In genomic region chr13:48050550-48050949, GRCh38 we compare ENCODE assay signal across 20 cellular contexts. TPM values are rescaled to one million over a fixed set of nuclear protein-coding genes. Genes with fewer than 3 reads are reported as not detected.
DNase-seq lines count a peak whose midpoint lies in the region; TF ChIP-seq lines count a peak whose summit lies in the region.
"Had no signal": no experiment of that assay in that cellular context is flagged by ENCODE, and none has a peak within 500 bp of the region (broad histone marks: within the 10 kb centered on the region; RNA-seq: fewer than 3 reads in every experiment).

No MANE protein-coding gene starts in this region.

- peak overlapping the region; percentile 4 for H3K27ac Mint-ChIP-seq in T-helper 2 cell treated with Interferon-gamma antibody and Interleukin-4, amounts not matched to agents 5 μg/mL and 100 μg/mL, for 36 hours
- peak overlapping the region in 4 of 7 donors; percentile 5 to 50 (median 23) for H3K27ac Mint-ChIP-seq in CD4-positive, alpha-beta memory T cell
- peak overlapping the region; percentile 63 for H3K27ac Mint-ChIP-seq in progenitor cell of endocrine pancreas
- H3K27ac Mint-ChIP-seq: CD4-positive, alpha-beta T cell had no signal

- H3K27me3 ChIP-seq in CD4-positive, alpha-beta memory T cell (ENCODE audit: insufficient read depth, low read length): no peaks in the 10 kb centered on the region

- H3K4me3 ChIP-seq in CD4-positive, alpha-beta memory T cell (ENCODE audit: low read length in 2 of 2): no peak overlapping the region
- H3K4me3 ChIP-seq: A549, GM12878, GM23248, HAP-1 had no signal

- peaks cover 18% of the 10 kb centered on the region for H3K36me3 ChIP-seq in CD4-positive, alpha-beta memory T cell (ENCODE audit: insufficient read depth, low read length)

- POLR2A ChIA-PET in CD4-positive, alpha-beta memory T cell (lab: Charles Lee; ENCODE audit: partially characterized antibody): no interaction called here

- H3K9me3 Mint-ChIP-seq in T-helper 2 cell treated with Interferon-gamma antibody and Interleukin-4, amounts not matched to agents 5 μg/mL and 100 μg/mL, for 36 hours: no peaks in the 10 kb centered on the region
- no peaks in the 10 kb centered on the region for H3K9me3 Mint-ChIP-seq in CD4-positive, alpha-beta memory T cell
- H3K9me3 Mint-ChIP-seq in progenitor cell of endocrine pancreas (ENCODE audit: low read depth): no peaks in the 10 kb centered on the region
- H3K9me3 Mint-ChIP-seq: CD4-positive, alpha-beta T cell had no signal

- no peak for DNase-seq in T-helper 2 cell treated with Interferon-gamma antibody and Interleukin-4, amounts not matched to agents 5 μg/mL and 100 μg/mL, for 36 hours (ENCODE audit: low spot score)
- no peak for DNase-seq in T-helper 2 cell
- no peak for DNase-seq in CD4-positive, alpha-beta memory T cell
- peak; percentile 50 for DNase-seq in MV-4-11 (lab: John Stamatoyannopoulos, UW)
- DNase-seq in progenitor cell of endocrine pancreas (ENCODE audit: low spot score, unreplicated experiment): no peak
- DNase-seq in RKO (ENCODE audit: low spot score): no peak
- DNase-seq in NCI-H1436 treated with DMSO at 0.1 percent for 48 hours (lab: John Stamatoyannopoulos, UW): no peak
- DNase-seq: AML-193; Calu3; CD4-positive, alpha-beta T cell; DND-41; EL; GM23248; IMR-90 had no signal

- no peak for TF ChIP-seq CTCF in progenitor cell of endocrine pancreas (IDR thresholded peaks at IDR 0.05; ENCODE audit: unreplicated experiment)

- no peak overlapping the region for H3K4me3 Mint-ChIP-seq in T-helper 2 cell treated with Interferon-gamma antibody and Interleukin-4, amounts not matched to agents 5 μg/mL and 100 μg/mL, for 36 hours
- H3K4me3 Mint-ChIP-seq in CD4-positive, alpha-beta memory T cell: no peak overlapping the region
- H3K4me3 Mint-ChIP-seq in progenitor cell of endocrine pancreas (ENCODE audit: low read depth): no peak overlapping the region
- H3K4me3 Mint-ChIP-seq: CD4-positive, alpha-beta T cell had no signal

- no peak overlapping the region for H3K27ac ChIP-seq in CD4-positive, alpha-beta memory T cell (ENCODE audit: low read depth, low read length)
- H3K27ac ChIP-seq: 22Rv1, A549, C4-2B, GM23248, HL-60 had no signal

- intact Hi-C loops in CD4-positive, alpha-beta memory T cell (cut with micrococcal nuclease): no loop called here

- H3K4me1 ChIP-seq in CD4-positive, alpha-beta memory T cell (ENCODE audit: insufficient read depth, low read length): no peaks in the 10 kb centered on the region
- H3K4me1 ChIP-seq: A549, HAP-1 had no signal

- H3K36me3 Mint-ChIP-seq in T-helper 2 cell treated with Interferon-gamma antibody and Interleukin-4, amounts not matched to agents 5 μg/mL and 100 μg/mL, for 36 hours (ENCODE audit: low read depth): peaks cover 37% of the 10 kb centered on the region
- peaks cover 33 to 66% of the 10 kb centered on the region in 2 donors for H3K36me3 Mint-ChIP-seq in CD4-positive, alpha-beta memory T cell
- H3K36me3 Mint-ChIP-seq in progenitor cell of endocrine pancreas (ENCODE audit: insufficient read depth): peaks cover 14% of the 10 kb centered on the region

- CTCF ChIA-PET in CD4-positive, alpha-beta memory T cell (lab: Charles Lee; ENCODE audit: partially characterized antibody): interaction anchor here (0.6 to 5.6 kb wide), 2 partner anchors 12 to 1472 kb away, joined by 3 to 49 read pairs; partner anchors contain the start of gene NUDT15

- H3K9me3 ChIP-seq in CD4-positive, alpha-beta memory T cell (ENCODE audit: control insufficient read depth in 1 of 2, low read length in 2 of 2): no peaks in the 10 kb centered on the region
- H3K9me3 ChIP-seq: A549, HAP-1 had no signal

- H3K4me1 Mint-ChIP-seq in T-helper 2 cell treated with Interferon-gamma antibody and Interleukin-4, amounts not matched to agents 5 μg/mL and 100 μg/mL, for 36 hours (ENCODE audit: low read depth): no peaks in the 10 kb centered on the region
- no peaks in the 10 kb centered on the region for H3K4me1 Mint-ChIP-seq in CD4-positive, alpha-beta memory T cell
- no peaks in the 10 kb centered on the region for H3K4me1 Mint-ChIP-seq in progenitor cell of endocrine pancreas (ENCODE audit: low read depth)

- no peaks in the 10 kb centered on the region for H3K27me3 Mint-ChIP-seq in T-helper 2 cell treated with Interferon-gamma antibody and Interleukin-4, amounts not matched to agents 5 μg/mL and 100 μg/mL, for 36 hours (ENCODE audit: low read depth)
- H3K27me3 Mint-ChIP-seq in CD4-positive, alpha-beta memory T cell: no peaks in the 10 kb centered on the region
- H3K27me3 Mint-ChIP-seq in progenitor cell of endocrine pancreas: no peaks in the 10 kb centered on the region
- H3K27me3 Mint-ChIP-seq: CD4-positive, alpha-beta T cell had no signal

RNA-seq across cellular contexts. Expression of gene NUDT15, which starts 13.0 kb away (rescaled TPM):
- 1 to 10 TPM; 5.6 to 6.3 TPM for total RNA-seq in CD4-positive, alpha-beta memory T cell
- polyA plus RNA-seq in CD4-positive, alpha-beta memory T cell: 10 to 100 TPM in 1 of 2 donors, 1 to 10 TPM in 1; 9.8 to 19.7 TPM
- total RNA-seq in progenitor cell of endocrine pancreas: 28.9 and 30.7 TPM in 2 replicates

RNA-seq across cellular contexts. Expression of gene MED4, which starts 44.4 kb away (rescaled TPM):
- total RNA-seq in CD4-positive, alpha-beta memory T cell: 10 to 100 TPM; 50.6 to 53.5 TPM
- 100 to 1,000 TPM in 1 of 2 donors, 10 to 100 TPM in 1; 89.0 to 132 TPM for polyA plus RNA-seq in CD4-positive, alpha-beta memory T cell
- total RNA-seq in progenitor cell of endocrine pancreas: 56.1 and 59.2 TPM in 2 replicates

RNA-seq across cellular contexts. Expression of gene SUCLA2, which starts 49.5 kb away (rescaled TPM):
- 10 to 100 TPM; 28.6 to 29.7 TPM for total RNA-seq in CD4-positive, alpha-beta memory T cell
- polyA plus RNA-seq in CD4-positive, alpha-beta memory T cell: 10 to 100 TPM; 16.2 to 28.8 TPM
- 54.4 and 56.9 TPM in 2 replicates for total RNA-seq in progenitor cell of endocrine pancreas

Comparison
In these comparisons a context has a peak if more than half of its experiments do, and no peak if none do; other contexts are left out.
1. H3K27ac Mint-ChIP-seq: peak in every context shown above with its lines; median percentile 63 in progenitor cell of endocrine pancreas; 23 in CD4-positive, alpha-beta memory T cell; 4 in T-helper 2 cell treated with Interferon-gamma antibody and Interleukin-4, amounts not matched to agents 5 μg/mL and 100 μg/mL, for 36 hours.